In genomic region chr5:87421307-87421706, GRCh38 we compare ENCODE assay signal across 26 cellular contexts.
"Had no signal": no experiment of that assay in that cellular context is flagged by ENCODE, and none has a peak within 500 bp of the region (broad histone marks: within the 10 kb centered on the region; RNA-seq: fewer than 3 reads in every experiment).

No MANE protein-coding gene starts in this region.

- H3K4me3 ChIP-seq: right atrium auricular region, stomach, tibial artery, upper lobe of right lung had no signal

- DNase-seq: activated B cell treated with CpG ODN at 0.5 μM for 24 hours; activated CD4-positive, alpha-beta T cell treated with anti-CD3 and anti-CD28 coated beads, Interleukin-2, amount 50 U/mL, for 1 hour; activated CD8-positive, alpha-beta T cell treated with anti-CD3 and anti-CD28 coated beads for 36 hours; activated gamma-delta T cell treated with Interleukin-2 at 50 U/mL for 16 hours; activated naive CD4-positive, alpha-beta T cell treated with anti-CD3 and anti-CD28 coated beads, Interleukin-2, amount 50 U/mL, for 16 hours; activated T-cell treated with anti-CD3 and anti-CD28 coated beads, Interleukin-2, amount 50 U/mL, for 4 hours; amniotic stem cell; dermis blood vessel endothelial cell; effector CD4-positive, alpha-beta T cell; head of caudate nucleus; hippocampal formation; kidney; left colon; midbrain; naive thymus-derived CD8-positive, alpha-beta T cell; occipital lobe; stimulated activated CD4-positive, alpha-beta T cell treated with anti-CD3 and anti-CD28 coated beads, Interleukin-12 subunit alpha, Interleukin-12 subunit beta, amount 100 ng/mL, for 4 hours; stimulated activated CD4-positive, alpha-beta T cell treated with anti-CD3 and anti-CD28 coated beads, Interleukin-4, amount 100 ng/mL, for 4 hours; stimulated activated CD8-positive, alpha-beta memory T cell treated with anti-CD3 and anti-CD28 coated beads, Interleukin-4, amount 100 ng/mL, for 48 hours; stomach; T-helper 2 cell; tibial artery; upper lobe of right lung had no signal

- H3K4me1 ChIP-seq: right atrium auricular region, stomach, tibial artery, upper lobe of right lung had no signal

- H3K9me3 ChIP-seq: right atrium auricular region, stomach, tibial artery, upper lobe of right lung had no signal

- ATAC-seq: activated CD8-positive, alpha-beta T cell treated with anti-CD3 and anti-CD28 coated beads for 36 hours; activated T-cell treated with anti-CD3 and anti-CD28 coated beads, Interleukin-2, amount 50 U/mL, for 4 hours; activated T-helper 17 cell treated with anti-CD3 and anti-CD28 coated beads, Interleukin-2, amount 50 U/mL, for 72 hours; left colon; naive thymus-derived CD8-positive, alpha-beta T cell; stimulated activated memory B cell treated with anti-CD40 and anti-IgM and Interleukin-4, amounts not matched to agents 10 μg/mL and 1 μg/mL and 100 μg/mL, for 72 hours; upper lobe of right lung had no signal

- H3K36me3 ChIP-seq: right atrium auricular region, stomach, tibial artery, upper lobe of right lung had no signal

- H3K27ac ChIP-seq: right atrium auricular region, stomach, tibial artery, upper lobe of right lung had no signal

- H3K27me3 ChIP-seq: right atrium auricular region, stomach, tibial artery, upper lobe of right lung had no signal
